Comparison of ENCODE assay signal across 2 cellular contexts in the genomic region with DNA sequence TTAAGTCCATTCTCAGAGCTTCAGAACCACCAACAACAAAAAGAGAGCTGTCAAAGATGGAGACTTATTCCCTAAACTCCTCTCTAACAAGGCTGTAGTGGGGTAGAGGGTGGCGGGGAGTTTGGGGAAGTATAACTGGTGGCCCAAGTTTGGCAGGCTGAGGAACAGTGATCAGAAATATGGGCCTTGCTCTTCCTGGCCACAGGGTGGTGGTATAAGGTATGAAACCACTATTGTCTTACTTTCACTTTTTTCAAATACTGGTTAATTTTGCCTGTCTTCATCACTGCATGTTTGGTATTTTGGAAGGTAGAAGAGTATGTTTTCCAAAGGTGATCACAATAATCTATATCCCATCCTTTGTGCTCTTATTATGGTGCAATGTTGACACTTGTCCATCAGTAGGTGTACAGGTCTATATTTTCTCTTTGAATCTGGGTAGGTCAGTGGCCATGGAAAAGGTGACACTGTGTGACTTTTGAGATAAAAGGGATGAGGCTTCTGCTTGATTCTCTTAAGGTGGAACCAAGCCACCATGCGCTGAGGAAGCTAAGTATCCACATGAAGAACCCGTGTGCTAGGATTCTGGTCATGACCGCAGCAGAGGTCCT.
TF ChIP-seq lines count a peak whose summit lies in the region.

No MANE protein-coding gene starts in this region.

TF ChIP-seq in GM12878, 131 proteins besides CTCF, POLR2A, EP300 and RAD21:
- TF ChIP-seq RUNX3 (IDR thresholded peaks at IDR 0.05; ENCODE audit: low read length): peak; percentile 64
- peak; percentile 62; the same call in 1 of the 2 replicates for TF ChIP-seq SMC3 (IDR thresholded peaks at IDR 0.05; ENCODE audit: borderline replicate concordance, low read length)
- TF ChIP-seq HDAC6 (IDR thresholded peaks at IDR 0.05; ENCODE audit: unreplicated experiment): no peak

TF ChIP-seq in neural cell, 6 proteins besides CTCF, POLR2A, EP300 and RAD21:
- TF ChIP-seq POLR2AphosphoS5 (IDR thresholded peaks at IDR 0.05) (no peak), SMC3 (conservative IDR thresholded peaks at IDR 0.05; ENCODE audit: poor library complexity) (peak; percentile 13)
TF ChIP-seq in neural cell: peak in this region for 1.
